Comparison of ENCODE assay signal across 11 cellular contexts in the genomic region with DNA sequence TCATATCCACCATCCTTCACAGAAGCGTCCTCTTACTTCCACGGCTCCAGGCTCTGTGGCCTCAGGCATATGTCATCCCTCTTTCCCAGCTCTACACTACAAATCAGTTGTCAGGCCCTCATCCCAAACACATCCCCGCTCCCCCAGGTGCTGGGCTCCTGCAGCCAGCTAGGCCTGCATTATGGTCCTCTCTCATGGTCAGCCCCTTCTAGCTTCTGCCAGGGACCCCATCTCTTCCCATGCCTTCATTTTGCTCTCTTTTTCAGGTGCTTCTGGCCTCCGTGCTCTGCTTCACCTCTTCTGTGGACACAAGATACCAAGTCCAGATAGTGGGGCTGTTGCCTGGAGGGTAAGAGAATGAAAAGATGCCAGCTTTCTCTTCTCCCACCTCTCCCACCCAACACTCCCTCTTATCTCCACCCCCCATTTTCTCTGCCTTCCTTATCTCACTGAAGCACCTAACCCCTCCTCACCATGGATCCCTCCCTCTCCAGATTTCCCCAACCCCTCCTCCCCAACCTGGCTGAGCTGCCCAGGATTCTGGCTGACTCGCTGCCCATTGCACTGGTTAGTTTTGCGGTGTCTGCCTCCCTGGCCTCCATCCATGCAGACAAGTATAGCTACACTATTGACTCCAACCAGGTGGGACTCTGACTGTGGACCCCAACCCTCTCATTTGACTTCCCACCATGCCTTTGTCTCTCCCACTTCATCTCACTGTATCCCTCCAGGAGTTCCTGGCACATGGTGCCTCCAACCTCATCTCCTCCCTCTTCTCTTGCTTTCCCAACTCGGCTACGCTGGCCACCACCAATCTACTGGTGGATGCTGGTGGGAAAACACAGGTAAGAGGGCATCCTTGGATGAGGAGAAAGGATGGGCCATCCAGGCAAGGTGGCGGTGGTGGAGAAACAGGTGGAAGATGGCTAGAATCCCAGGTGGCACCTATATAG. TPM values are rescaled to one million over a fixed set of nuclear protein-coding genes. Genes with fewer than 3 reads are reported as not detected.
DNase-seq lines count a peak whose midpoint lies in the region; ATAC-seq, FAIRE-seq and TF ChIP-seq lines count a peak whose summit lies in the region.
"Had no signal": no experiment of that assay in that cellular context is flagged by ENCODE, and none has a peak within 500 bp of the region (broad histone marks: within the 10 kb centered on the region; RNA-seq: fewer than 3 reads in every experiment).

No MANE protein-coding gene starts in this region.

- H3K4me1 ChIP-seq in A549 (peaks cover 10% of the 10 kb centered on the region; the same call in 1 of the 3 replicates), Caco-2 (no peaks in the 10 kb centered on the region; the same call in 1 of the 2 replicates)

- no peak for TF ChIP-seq POLR2A in A549 (IDR thresholded peaks at IDR 0.05; ENCODE audit: low read length)

- H3K27me3 Mint-ChIP-seq in Caco-2 (ENCODE audit: insufficient read depth, unreplicated experiment), result peaks cover 26% of the 10 kb centered on the region
- H3K27me3 Mint-ChIP-seq in activated T-helper 17 cell treated with anti-CD3 and anti-CD28 coated beads, Interleukin-2, amount 50 U/mL, for 72 hours, result peaks cover 79% of the 10 kb centered on the region

- H3K27ac ChIP-seq in A549, result no peak overlapping the region
- H3K27ac ChIP-seq: RWPE1 had no signal

- H3K4me1 Mint-ChIP-seq in Caco-2 (ENCODE audit: low read depth, unreplicated experiment), result peaks cover 7% of the 10 kb centered on the region
- H3K4me1 Mint-ChIP-seq in activated T-helper 17 cell treated with anti-CD3 and anti-CD28 coated beads, Interleukin-2, amount 50 U/mL, for 72 hours, result peaks cover 11% of the 10 kb centered on the region

- H3K9me3 Mint-ChIP-seq in Caco-2 (ENCODE audit: unreplicated experiment), result no peaks in the 10 kb centered on the region
- H3K9me3 Mint-ChIP-seq in activated T-helper 17 cell treated with anti-CD3 and anti-CD28 coated beads, Interleukin-2, amount 50 U/mL, for 72 hours, result no peaks in the 10 kb centered on the region

- peak overlapping the region; percentile 98 for H3K4me2 ChIP-seq in A549

- H3K27ac Mint-ChIP-seq in Caco-2 (ENCODE audit: unreplicated experiment), result no peak overlapping the region
- H3K27ac Mint-ChIP-seq in activated T-helper 17 cell treated with anti-CD3 and anti-CD28 coated beads, Interleukin-2, amount 50 U/mL, for 72 hours, result no peak overlapping the region

- WGBS in A549 (ENCODE audit: missing lambda C conversion rate), result 78% methylated on average over 9 of the region's 9 CpGs

- TF ChIP-seq CTCF in A549 (IDR thresholded peaks at IDR 0.05) (no peak), Caco-2 (IDR thresholded peaks at IDR 0.05; ENCODE audit: insufficient read depth in 1 of 2, low read depth in 1 of 2, low read length in 1 of 2, severe bottlenecking in 1 of 2, unreplicated experiment in 1 of 2) (no peak), D721Med (IDR thresholded peaks at IDR 0.05; ENCODE audit: insufficient read depth, missing control alignments) (no peak)

- intact Hi-C loops in Caco-2 (cut with micrococcal nuclease; ENCODE audit: unreplicated experiment), result loop anchor here (5.0 kb wide), 1 partner anchor 100 kb away; the partner anchor contains the start of genes DDIT3 and MBD6

- DNase-seq in A549 (ENCODE audit: low read depth in 1 of 2, low spot score in 1 of 2) (no peak), Caco-2 (no peak), mesenteric fat pad (ENCODE audit: low spot score) (peak; percentile 65), kidney glomerular epithelial cell (lab: John Stamatoyannopoulos, UW) (no peak), D721Med (ENCODE audit: insufficient read length, low spot score) (no peak)
- DNase-seq in stimulated activated CD4-positive, alpha-beta T cell treated with anti-CD3 and anti-CD28 coated beads, Interleukin-12 subunit alpha, Interleukin-12 subunit beta, amount 100 ng/mL, for 4 hours, result no peak

- H3K27me3 ChIP-seq in Caco-2 (replicated peaks; ENCODE audit: control insufficient read depth, insufficient read depth, low read length), result peaks cover 4% of the 10 kb centered on the region

- FAIRE-seq in A549 (lab: Jason Lieb, UNC) (no peak), D721Med (lab: Jason Lieb, UNC) (no peak)
- FAIRE-seq: frontal cortex, small intestine had no signal

- BruUV-seq in Caco-2 (replicated peaks; lab: Mats Ljungman, UMichigan), result no TSS peak

- TF ChIP-seq RAD21 in A549 (conservative IDR thresholded peaks at IDR 0.05 in 1 of 2, IDR thresholded peaks at IDR 0.05 in 1 of 2), result no peak

- H3K9me3 ChIP-seq in A549 (no peaks in the 10 kb centered on the region), Caco-2 (no peaks in the 10 kb centered on the region)

- H3K4me3 ChIP-seq in A549, result no peak overlapping the region; the same call in 2 of the 3 replicates
- no peak overlapping the region for H3K4me3 ChIP-seq in Caco-2 (ENCODE audit: low read depth, low read length)

- no peaks in the 10 kb centered on the region for H3K36me3 ChIP-seq in Caco-2 (ENCODE audit: control insufficient read depth, insufficient read depth, low read length)

- CTCF ChIA-PET in A549 (lab: Yijun Ruan, JAX) (interaction anchor here (0.5 to 20.9 kb wide), 21 partner anchors 9 to 550 kb away, joined by 3 to 336 read pairs (median 4); partner anchors contain the start of genes ARHGEF25, B4GALNT1, OS9 and PIP4K2C), Caco-2 (lab: Charles Lee) (interaction anchor here (0.7 to 1.5 kb wide), 3 partner anchors 10 to 63 kb away, joined by 3 to 16 read pairs (median 4); partner anchors contain the start of gene B4GALNT1)

- TF ChIP-seq EP300 in A549 (IDR thresholded peaks at IDR 0.05), result no peak

- no peaks in the 10 kb centered on the region for H3K36me3 Mint-ChIP-seq in Caco-2 (ENCODE audit: insufficient read depth, unreplicated experiment)
- H3K36me3 Mint-ChIP-seq in activated T-helper 17 cell treated with anti-CD3 and anti-CD28 coated beads, Interleukin-2, amount 50 U/mL, for 72 hours (ENCODE audit: low read depth), result peaks cover 6% of the 10 kb centered on the region

- ATAC-seq in A549 (peak in 1 of 2 experiments; percentile 28; a peak in 4 of 6 replicates), HG03432 (IDR thresholded peaks at IDR 0.05; ENCODE audit: unreplicated experiment) (no peak)
- ATAC-seq in activated T-helper 17 cell treated with anti-CD3 and anti-CD28 coated beads, Interleukin-2, amount 50 U/mL, for 72 hours (replicated peaks), result no peak

- H3K4me3 Mint-ChIP-seq in Caco-2 (ENCODE audit: unreplicated experiment), result peak overlapping the region; percentile 75
- H3K4me3 Mint-ChIP-seq in activated T-helper 17 cell treated with anti-CD3 and anti-CD28 coated beads, Interleukin-2, amount 50 U/mL, for 72 hours, result peak overlapping the region; percentile 51

- POLR2A ChIA-PET in A549 (lab: Yijun Ruan, JAX) (interaction anchor here (1.3 kb wide), 1 partner anchor 32 kb away, joined by 4 read pairs; the partner anchor contains the start of gene PIP4K2C), Caco-2 (lab: Charles Lee) (interaction anchor here (0.6 kb wide), 1 partner anchor 17 kb away, joined by 3 read pairs; no protein-coding TSS in a partner anchor)

TF ChIP-seq in A549, 52 proteins besides CTCF, POLR2A, EP300 and RAD21 (continues in another document):
- TF ChIP-seq MAFK (IDR thresholded peaks at IDR 0.05; ENCODE audit: partially characterized antibody), result no peak
- TF ChIP-seq SMC3 (IDR thresholded peaks at IDR 0.05), result no peak
- TF ChIP-seq NPAS2 (CRISPR knock-in tag; IDR thresholded peaks at IDR 0.05; ENCODE audit: borderline replicate concordance), result no peak
- TF ChIP-seq HOXB13 (CRISPR knock-in tag; IDR thresholded peaks at IDR 0.05; ENCODE audit: low read depth), result no peak
- TF ChIP-seq CBX8 (IDR thresholded peaks at IDR 0.05), result no peak
- no peak for TF ChIP-seq POLR2AphosphoS2 (conservative IDR thresholded peaks at IDR 0.05; ENCODE audit: low read length)
- TF ChIP-seq ESRRA (IDR thresholded peaks at IDR 0.05; ENCODE audit: borderline replicate concordance, low read length), result no peak

RNA-seq across cellular contexts. Expression of gene B4GALNT1, which starts 10.4 kb away (rescaled TPM):
- 25.7 and 27.0 TPM in 2 replicates for polyA plus RNA-seq in A549 (2011; rRNA removed)
- 54.1 and 77.8 TPM in 2 replicates for polyA plus RNA-seq in A549 (2012; cell fraction: cytosol; rRNA removed)
- polyA plus RNA-seq in A549 (2012; cell fraction: nucleus; rRNA removed), result 109 and 163 TPM in 2 replicates
- polyA plus RNA-seq in A549 (2017; fragmentation: RNase III; extraction: RNeasy Plus Mini Kit Qiagen cat#74134 plus additional on column Dnase treatment), result 33.2 to 35.1 TPM (median 33.4 TPM) in 3 replicates
- 31.2 and 40.5 TPM in 2 replicates for polyA minus RNA-seq in A549 (2011; rRNA and poly(A)+ RNA removed)
- 4.2 and 5.7 TPM in 2 replicates for total RNA-seq in Caco-2 (2022)
- total RNA-seq in activated T-helper 17 cell treated with anti-CD3 and anti-CD28 coated beads, Interleukin-2, amount 50 U/mL, for 72 hours, result 1 to 10 TPM; 1.5 to 3.7 TPM
- total RNA-seq in mesenteric fat pad, result 2.7 TPM

RNA-seq across cellular contexts. Expression of gene ARHGEF25, which starts 11.3 kb away (rescaled TPM):
- polyA plus RNA-seq in A549 (2011; rRNA removed), result 9.3 and 9.9 TPM in 2 replicates
- polyA plus RNA-seq in A549 (2012; cell fraction: cytosol; rRNA removed), result 8.2 and 9.6 TPM in 2 replicates
- 21.2 and 25.6 TPM in 2 replicates for polyA plus RNA-seq in A549 (2012; cell fraction: nucleus; rRNA removed)
- polyA plus RNA-seq in A549 (2017; fragmentation: RNase III; extraction: RNeasy Plus Mini Kit Qiagen cat#74134 plus additional on column Dnase treatment), result 8.0 to 13.8 TPM (median 11.9 TPM) in 3 replicates
- polyA minus RNA-seq in A549 (2011; rRNA and poly(A)+ RNA removed), result 5.6 and 9.4 TPM in 2 replicates
- 5.2 and 5.5 TPM in 2 replicates for total RNA-seq in Caco-2 (2022)
- total RNA-seq in activated T-helper 17 cell treated with anti-CD3 and anti-CD28 coated beads, Interleukin-2, amount 50 U/mL, for 72 hours, result 1 to 10 TPM; 1.5 to 1.6 TPM
- 12.8 TPM for total RNA-seq in mesenteric fat pad

RNA-seq across cellular contexts. Expression of gene DTX3, which starts 17.9 kb away (rescaled TPM):
- polyA plus RNA-seq in A549 (2011; rRNA removed), result 21.7 and 29.6 TPM in 2 replicates
- polyA plus RNA-seq in A549 (2012; cell fraction: cytosol; rRNA removed), result 25.2 and 28.8 TPM in 2 replicates
- 113 and 120 TPM in 2 replicates for polyA plus RNA-seq in A549 (2012; cell fraction: nucleus; rRNA removed)
- 18.1 to 26.2 TPM (median 24.7 TPM) in 3 replicates for polyA plus RNA-seq in A549 (2017; fragmentation: RNase III; extraction: RNeasy Plus Mini Kit Qiagen cat#74134 plus additional on column Dnase treatment)
- polyA minus RNA-seq in A549 (2011; rRNA and poly(A)+ RNA removed), result 17.1 and 17.7 TPM in 2 replicates
- 17.4 and 20.4 TPM in 2 replicates for total RNA-seq in Caco-2 (2022)
- total RNA-seq in activated T-helper 17 cell treated with anti-CD3 and anti-CD28 coated beads, Interleukin-2, amount 50 U/mL, for 72 hours, result 10 to 100 TPM; 16.7 to 19.5 TPM
- 7.2 TPM for total RNA-seq in mesenteric fat pad

RNA-seq across cellular contexts. Expression of gene PIP4K2C, which starts 31.6 kb away (rescaled TPM):
- polyA plus RNA-seq in A549 (2011; rRNA removed) (60.9 and 62.9 TPM in 2 replicates), A549 (2017; fragmentation: RNase III; extraction: RNeasy Plus Mini Kit Qiagen cat#74134 plus additional on column Dnase treatment) (30.5 to 35.7 TPM (median 35.3 TPM) in 3 replicates)
- polyA plus RNA-seq in A549 (2012; cell fraction: cytosol; rRNA removed), result 22.6 and 29.7 TPM in 2 replicates
- 17.0 and 22.1 TPM in 2 replicates for polyA plus RNA-seq in A549 (2012; cell fraction: nucleus; rRNA removed)
- 29.9 and 32.3 TPM in 2 replicates for polyA minus RNA-seq in A549 (2011; rRNA and poly(A)+ RNA removed)
- total RNA-seq in Caco-2 (2022) (42.0 and 48.0 TPM in 2 replicates), mesenteric fat pad (14.3 TPM)
- total RNA-seq in activated T-helper 17 cell treated with anti-CD3 and anti-CD28 coated beads, Interleukin-2, amount 50 U/mL, for 72 hours, result 10 to 100 TPM; 16.0 to 23.0 TPM
